8 cellular contexts compared by ENCODE assay signal in genomic region chr14:102140750-102141145, GRCh38. TPM values are rescaled to one million over a fixed set of nuclear protein-coding genes. Genes with fewer than 3 reads are reported as not detected.
DNase-seq lines count a peak whose midpoint lies in the region; ATAC-seq and TF ChIP-seq lines count a peak whose summit lies in the region.

No MANE protein-coding gene starts in this region.

- no peaks in the 10 kb centered on the region for H3K27me3 Mint-ChIP-seq in T-helper 2 cell treated with Interferon-gamma antibody and Interleukin-4, amounts not matched to agents 5 μg/mL and 100 μg/mL, for 36 hours (ENCODE audit: low read depth)

- H3K9me3 Mint-ChIP-seq in T-helper 2 cell treated with Interferon-gamma antibody and Interleukin-4, amounts not matched to agents 5 μg/mL and 100 μg/mL, for 36 hours: no peaks in the 10 kb centered on the region

- H3K27me3 ChIP-seq in kidney epithelial cell (ENCODE audit: control insufficient read depth, insufficient read depth, low read length): no peaks in the 10 kb centered on the region

- peak overlapping the region; percentile 97 for H3K4me3 Mint-ChIP-seq in T-helper 2 cell treated with Interferon-gamma antibody and Interleukin-4, amounts not matched to agents 5 μg/mL and 100 μg/mL, for 36 hours

- H3K36me3 ChIP-seq in kidney epithelial cell (ENCODE audit: control insufficient read depth, insufficient read depth, low read length): peaks cover 2% of the 10 kb centered on the region

- peak overlapping the region; percentile 95 for H3K27ac Mint-ChIP-seq in T-helper 2 cell treated with Interferon-gamma antibody and Interleukin-4, amounts not matched to agents 5 μg/mL and 100 μg/mL, for 36 hours

- H3K4me1 Mint-ChIP-seq in T-helper 2 cell treated with Interferon-gamma antibody and Interleukin-4, amounts not matched to agents 5 μg/mL and 100 μg/mL, for 36 hours (ENCODE audit: low read depth): peaks cover 22% of the 10 kb centered on the region

- H3K36me3 Mint-ChIP-seq in T-helper 2 cell treated with Interferon-gamma antibody and Interleukin-4, amounts not matched to agents 5 μg/mL and 100 μg/mL, for 36 hours (ENCODE audit: low read depth): peaks cover 4% of the 10 kb centered on the region

- DNase-seq in T-helper 2 cell treated with Interferon-gamma antibody and Interleukin-4, amounts not matched to agents 5 μg/mL and 100 μg/mL, for 36 hours (ENCODE audit: low spot score): no peak
- DNase-seq in T-helper 2 cell (no peak), kidney epithelial cell (ENCODE audit: low read depth) (no peak), mesenteric fat pad (ENCODE audit: low spot score) (no peak), islet precursor cell (no peak)

- ATAC-seq in HG03442 (IDR thresholded peaks at IDR 0.05; ENCODE audit: unreplicated experiment): no peak

- H3K27ac ChIP-seq in angular gyrus (ENCODE audit: low read depth, low read length): peak overlapping the region; percentile 93
- peak overlapping the region; percentile 95 for H3K27ac ChIP-seq in temporal lobe (ENCODE audit: low read depth, low read length)

- peak overlapping the region; percentile 85 for H3K4me3 ChIP-seq in kidney epithelial cell (ENCODE audit: low read depth, low read length)

- TF ChIP-seq CTCF in kidney epithelial cell (IDR thresholded peaks at IDR 0.05; ENCODE audit: insufficient read depth, low read length, poor library complexity, severe bottlenecking): no peak

RNA-seq across cellular contexts. Expression of gene WDR20, which starts 1.1 kb away (rescaled TPM):
- total RNA-seq in kidney epithelial cell: 14.0 and 16.2 TPM in 2 replicates
- 30.5 TPM for total RNA-seq in temporal lobe
- total RNA-seq in mesenteric fat pad: 34.1 TPM

RNA-seq across cellular contexts. Expression of gene HSP90AA1, which starts 53.9 kb away (rescaled TPM):
- total RNA-seq in kidney epithelial cell (648 and 691 TPM in 2 replicates), temporal lobe (646 TPM), mesenteric fat pad (473 TPM)
